ENCODE assay signal across 1 cellular context in genomic region chr4:40190465-40190864, GRCh38.
TF ChIP-seq lines count a peak whose summit lies in the region.

No MANE protein-coding gene starts in this region.

TF ChIP-seq in H1, 55 proteins besides CTCF, POLR2A, EP300 and RAD21:
- TF ChIP-seq CHD2 (IDR thresholded peaks at IDR 0.05; ENCODE audit: low read length) = no peak
- TF ChIP-seq SP4 (IDR thresholded peaks at IDR 0.05; ENCODE audit: low read length) = no peak
- TF ChIP-seq SIX5 (IDR thresholded peaks at IDR 0.05; ENCODE audit: low read depth, low read length) = no peak
- no peak for TF ChIP-seq CREB1 (IDR thresholded peaks at IDR 0.05)
- no peak for TF ChIP-seq TAF1 (IDR thresholded peaks at IDR 0.05; ENCODE audit: low read depth, low read length)
- TF ChIP-seq CBX5 (IDR thresholded peaks at IDR 0.05; ENCODE audit: low read depth, low read length) = no peak
- no peak for TF ChIP-seq CEBPB (IDR thresholded peaks at IDR 0.05; ENCODE audit: low read depth, low read length)
- no peak for TF ChIP-seq RFX5 (IDR thresholded peaks at IDR 0.05; ENCODE audit: borderline replicate concordance, low read depth, low read length)
